In the genomic region with DNA sequence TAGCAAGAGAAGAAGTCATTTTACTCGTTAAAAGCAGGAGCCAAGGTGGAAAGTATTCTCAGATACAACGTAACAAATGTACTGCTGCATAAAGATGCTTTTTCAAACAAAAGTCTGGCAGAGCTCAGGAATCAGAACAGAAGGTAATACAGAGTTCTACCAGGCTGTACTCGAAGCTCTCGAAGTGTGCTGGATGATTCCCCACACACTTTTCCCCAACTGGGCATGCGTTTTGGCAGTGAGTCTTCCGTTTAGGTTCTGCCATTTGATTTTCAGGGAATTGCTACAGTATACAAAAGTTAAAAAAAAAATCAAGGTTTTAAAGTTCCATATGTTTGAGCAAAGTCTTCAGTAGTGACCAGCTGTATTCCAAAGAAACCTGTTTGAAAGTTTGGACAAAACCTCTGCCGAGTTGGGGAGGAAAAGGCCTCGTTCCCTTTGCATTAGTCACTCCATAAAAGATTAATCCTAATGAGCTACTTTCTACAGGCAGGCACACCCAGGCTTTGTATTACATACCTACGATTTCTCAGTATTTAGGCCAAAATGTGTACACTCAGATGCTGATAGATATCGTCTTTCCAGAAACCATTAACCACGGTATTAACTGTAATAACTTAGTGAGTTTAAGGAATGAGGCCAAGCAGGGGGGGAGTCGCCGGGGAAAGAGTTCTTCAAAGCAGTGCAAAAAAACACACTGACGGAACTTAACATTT, we compare ENCODE assay signal across 10 cellular contexts.
A peak's percentile ranks its signal among the peaks of the same experiment; 100 is the strongest.
DNase-seq lines count a peak whose midpoint lies in the region; ATAC-seq and TF ChIP-seq lines count a peak whose summit lies in the region.
"Had no signal": no experiment of that assay in that cellular context is flagged by ENCODE, and none has a peak within 500 bp of the region (broad histone marks: within the 10 kb centered on the region; RNA-seq: fewer than 3 reads in every experiment).

No MANE protein-coding gene starts in this region.

- no peaks in the 10 kb centered on the region for H3K27me3 ChIP-seq in kidney epithelial cell (ENCODE audit: control insufficient read depth, insufficient read depth, low read length)

- H3K27ac Mint-ChIP-seq in type B pancreatic cell: peak overlapping the region; percentile 82
- H3K27ac Mint-ChIP-seq in activated CD4-positive, alpha-beta memory T cell treated with anti-CD3 and anti-CD28 coated beads for 36 hours: no peak overlapping the region
- no peak overlapping the region for H3K27ac Mint-ChIP-seq in stimulated activated naive B cell treated with anti-CD40 and anti-IgM and Interleukin-4, amounts not matched to agents 10 μg/mL and 1 μg/mL and 100 μg/mL, for 72 hours

- peak overlapping the region; percentile 67 for H3K4me3 Mint-ChIP-seq in type B pancreatic cell
- no peak overlapping the region for H3K4me3 Mint-ChIP-seq in activated CD4-positive, alpha-beta memory T cell treated with anti-CD3 and anti-CD28 coated beads for 36 hours
- H3K4me3 Mint-ChIP-seq in stimulated activated naive B cell treated with anti-CD40 and anti-IgM and Interleukin-4, amounts not matched to agents 10 μg/mL and 1 μg/mL and 100 μg/mL, for 72 hours: no peak overlapping the region

- no peaks in the 10 kb centered on the region for H3K9me3 Mint-ChIP-seq in type B pancreatic cell
- no peaks in the 10 kb centered on the region for H3K9me3 Mint-ChIP-seq in activated CD4-positive, alpha-beta memory T cell treated with anti-CD3 and anti-CD28 coated beads for 36 hours
- H3K9me3 Mint-ChIP-seq in stimulated activated naive B cell treated with anti-CD40 and anti-IgM and Interleukin-4, amounts not matched to agents 10 μg/mL and 1 μg/mL and 100 μg/mL, for 72 hours: peaks cover 4 to 6% of the 10 kb centered on the region in 2 donors

- ATAC-seq in stimulated activated naive B cell treated with anti-CD40 and anti-IgM and Interleukin-4, amounts not matched to agents 10 μg/mL and 1 μg/mL and 100 μg/mL, for 72 hours (replicated peaks): no peak
- ATAC-seq: activated CD4-positive, CD25-positive, alpha-beta regulatory T cell treated with anti-CD3 and anti-CD28 coated beads, Interleukin-2, amount 50 U/mL, for 24 hours had no signal

- CTCF ChIA-PET in activated CD4-positive, alpha-beta memory T cell treated with anti-CD3 and anti-CD28 coated beads for 36 hours (lab: Charles Lee): no interaction called here

- DNase-seq in HK-2 (ENCODE audit: unreplicated experiment) (peak; percentile 50), astrocyte of the cerebellum (ENCODE audit: low read depth) (peak; percentile 44), kidney epithelial cell (ENCODE audit: low read depth) (peak; percentile 82), type B pancreatic cell (ENCODE audit: extremely low spot score, unreplicated experiment) (no peak), erythroblast (lab: John Stamatoyannopoulos, UW) (no peak), GM19238 (ENCODE audit: insufficient read length, low spot score) (no peak)
- DNase-seq in activated CD4-positive, alpha-beta memory T cell treated with anti-CD3 and anti-CD28 coated beads for 36 hours: no peak
- DNase-seq in stimulated activated naive B cell treated with anti-CD40 and anti-IgM and Interleukin-4, amounts not matched to agents 10 μg/mL and 1 μg/mL and 100 μg/mL, for 72 hours: no peak
- DNase-seq: activated naive CD4-positive, alpha-beta T cell treated with anti-CD3 and anti-CD28 coated beads, Interleukin-2, amount 50 U/mL, for 16 hours had no signal

- peaks cover 18% of the 10 kb centered on the region for H3K4me1 Mint-ChIP-seq in type B pancreatic cell (ENCODE audit: unreplicated experiment)
- no peaks in the 10 kb centered on the region for H3K4me1 Mint-ChIP-seq in activated CD4-positive, alpha-beta memory T cell treated with anti-CD3 and anti-CD28 coated beads for 36 hours (ENCODE audit: low read depth)
- no peaks in the 10 kb centered on the region for H3K4me1 Mint-ChIP-seq in stimulated activated naive B cell treated with anti-CD40 and anti-IgM and Interleukin-4, amounts not matched to agents 10 μg/mL and 1 μg/mL and 100 μg/mL, for 72 hours

- in situ Hi-C loops in astrocyte of the cerebellum (cut with HindIII; ENCODE audit: low sequenced_read_pairs): no loop called here

- TF ChIP-seq POLR2A in erythroblast (IDR thresholded peaks at IDR 0.05; ENCODE audit: low read length): no peak

- no peaks in the 10 kb centered on the region for H3K36me3 ChIP-seq in kidney epithelial cell (ENCODE audit: control insufficient read depth, insufficient read depth, low read length)

- TF ChIP-seq CTCF in astrocyte of the cerebellum (IDR thresholded peaks at IDR 0.05; ENCODE audit: low read depth, low read length, missing control alignments): no peak
- no peak for TF ChIP-seq CTCF in kidney epithelial cell (IDR thresholded peaks at IDR 0.05; ENCODE audit: insufficient read depth, low read length, poor library complexity, severe bottlenecking)
- TF ChIP-seq CTCF in type B pancreatic cell (conservative IDR thresholded peaks at IDR 0.05): no peak

- intact Hi-C loops in activated CD4-positive, alpha-beta memory T cell treated with anti-CD3 and anti-CD28 coated beads for 36 hours (cut with micrococcal nuclease): no loop called here

- POLR2A ChIA-PET in activated CD4-positive, alpha-beta memory T cell treated with anti-CD3 and anti-CD28 coated beads for 36 hours (lab: Charles Lee): no interaction called here

- no peaks in the 10 kb centered on the region for H3K27me3 Mint-ChIP-seq in type B pancreatic cell
- no peaks in the 10 kb centered on the region for H3K27me3 Mint-ChIP-seq in activated CD4-positive, alpha-beta memory T cell treated with anti-CD3 and anti-CD28 coated beads for 36 hours
- H3K27me3 Mint-ChIP-seq in stimulated activated naive B cell treated with anti-CD40 and anti-IgM and Interleukin-4, amounts not matched to agents 10 μg/mL and 1 μg/mL and 100 μg/mL, for 72 hours: no peaks in the 10 kb centered on the region

- no peaks in the 10 kb centered on the region for H3K36me3 Mint-ChIP-seq in type B pancreatic cell
- H3K36me3 Mint-ChIP-seq in activated CD4-positive, alpha-beta memory T cell treated with anti-CD3 and anti-CD28 coated beads for 36 hours: no peaks in the 10 kb centered on the region
- no peaks in the 10 kb centered on the region for H3K36me3 Mint-ChIP-seq in stimulated activated naive B cell treated with anti-CD40 and anti-IgM and Interleukin-4, amounts not matched to agents 10 μg/mL and 1 μg/mL and 100 μg/mL, for 72 hours

- no peak overlapping the region for H3K4me3 ChIP-seq in astrocyte of the cerebellum (ENCODE audit: low read depth, low read length)
- H3K4me3 ChIP-seq in kidney epithelial cell (ENCODE audit: low read depth, low read length): no peak overlapping the region

Comparison
In these comparisons a context has a peak if more than half of its experiments do, and no peak if none do; other contexts are left out.
1. DNase-seq: peak in HK-2 (single experiment), astrocyte of the cerebellum (single experiment) and kidney epithelial cell (single experiment); none in type B pancreatic cell (single experiment), erythroblast (0 of 2), activated CD4-positive, alpha-beta memory T cell treated with anti-CD3 and anti-CD28 coated beads for 36 hours (single experiment), stimulated activated naive B cell treated with anti-CD40 and anti-IgM and Interleukin-4, amounts not matched to agents 10 μg/mL and 1 μg/mL and 100 μg/mL, for 72 hours (single experiment) and GM19238 (single experiment).